ENCODE assay signal across 8 cellular contexts in the genomic region with DNA sequence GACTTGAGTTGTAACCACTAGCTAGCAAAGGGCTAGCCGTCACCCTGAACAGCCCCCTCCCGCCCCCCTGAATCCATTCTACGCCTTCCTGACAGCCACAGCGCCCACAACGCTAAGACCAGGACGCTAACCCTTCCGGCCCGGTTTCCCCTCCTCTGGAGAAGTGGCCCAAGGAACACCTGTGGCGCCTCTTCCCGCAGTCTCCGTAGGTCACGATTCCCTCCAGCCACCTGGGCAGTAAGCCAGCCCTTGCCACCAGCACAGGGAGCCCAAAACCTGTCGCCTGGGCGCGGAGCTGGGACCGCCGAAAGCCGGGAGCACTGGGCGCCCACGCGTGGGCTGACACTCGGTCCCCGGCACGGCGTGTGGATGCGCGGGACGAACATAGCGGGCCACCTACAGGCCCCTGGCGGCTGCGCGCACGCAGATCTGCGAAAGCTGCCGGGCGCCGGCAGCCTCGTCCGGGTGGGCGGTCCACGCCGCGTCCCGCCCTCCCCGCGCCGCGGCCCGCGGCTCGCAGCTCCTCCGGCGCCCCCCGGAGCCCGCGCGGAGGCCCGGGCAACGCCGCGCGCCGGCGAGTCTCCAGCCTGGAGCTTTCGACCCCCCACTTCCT. TPM values are rescaled to one million over a fixed set of nuclear protein-coding genes. Genes with fewer than 3 reads are reported as not detected.
DNase-seq lines count a peak whose midpoint lies in the region; ATAC-seq lines count a peak whose summit lies in the region.

No MANE protein-coding gene starts in this region.

- no peak overlapping the region for H2BK120ac ChIP-seq in mesendoderm (ENCODE audit: low read depth, low read length)

- H3K4me2 ChIP-seq in mesendoderm (ENCODE audit: low read length), result peak overlapping the region; percentile 38

- no peak overlapping the region for H2BK5ac ChIP-seq in mesendoderm (ENCODE audit: low read length)

- no peak overlapping the region for H2AK5ac ChIP-seq in mesendoderm (ENCODE audit: low read length)

- no peak overlapping the region for H3K27ac ChIP-seq in mesendoderm (ENCODE audit: low read depth, low read length)
- H3K27ac ChIP-seq in temporal lobe (ENCODE audit: low read depth, low read length), result peak overlapping the region; percentile 76

- peak; percentile 80 for DNase-seq in D341Med (ENCODE audit: low spot score)
- peak; percentile 36 for DNase-seq in effector CD4-positive, alpha-beta T cell
- DNase-seq in mesendoderm, result no peak
- no peak for DNase-seq in SKM-1 treated with dmso at 0.1 percent for 144 hours (lab: John Stamatoyannopoulos, UW; ENCODE audit: unreplicated experiment)

- H2BK15ac ChIP-seq in mesendoderm (replicated peaks; ENCODE audit: low read depth), result no peak overlapping the region

- no peaks in the 10 kb centered on the region for H3K27me3 ChIP-seq in mesendoderm (ENCODE audit: insufficient read depth, low read length, poor library complexity)

- H3K79me2 ChIP-seq in mesendoderm (ENCODE audit: control insufficient read depth, insufficient read depth, low read length), result no peaks in the 10 kb centered on the region

- H3K79me1 ChIP-seq in mesendoderm (ENCODE audit: low read length), result peaks cover 2% of the 10 kb centered on the region

- peaks cover 9% of the 10 kb centered on the region for H3K36me3 ChIP-seq in mesendoderm (ENCODE audit: control insufficient read depth, insufficient read depth, low read length)

- no CpG with 5 or more reads among the region's 65 CpGs for WGBS in mesendoderm (ENCODE audit: extremely low coverage, insufficient coverage, low lambda C conversion rate)

- H3K56ac ChIP-seq in mesendoderm (ENCODE audit: low read length), result peak overlapping the region; percentile 81

- no peak overlapping the region for H4K8ac ChIP-seq in mesendoderm (ENCODE audit: low read depth, low read length)

- H4K5ac ChIP-seq in mesendoderm (ENCODE audit: low read length), result no peak overlapping the region

- ATAC-seq in GM19455 (IDR thresholded peaks at IDR 0.05; ENCODE audit: unreplicated experiment) (peak; percentile 41), HG03460 (IDR thresholded peaks at IDR 0.05; ENCODE audit: unreplicated experiment) (peak; percentile 15)
- peak; percentile 3 for ATAC-seq in activated CD4-positive, CD25-positive, alpha-beta regulatory T cell treated with anti-CD3 and anti-CD28 coated beads, Interleukin-2, amount 50 U/mL, for 24 hours

- peak overlapping the region; percentile 58 for H3K9ac ChIP-seq in mesendoderm (ENCODE audit: low read length)

- peak overlapping the region; percentile 23 for H3K4me3 ChIP-seq in mesendoderm (ENCODE audit: low read length)

- peak overlapping the region; percentile 44 for H3K4ac ChIP-seq in mesendoderm (ENCODE audit: low read depth, low read length)

- H3K23ac ChIP-seq in mesendoderm (ENCODE audit: low read length), result peak overlapping the region; percentile 16

- H3K4me1 ChIP-seq in mesendoderm (ENCODE audit: control insufficient read depth, low read depth, low read length), result peaks cover 3% of the 10 kb centered on the region

- H3K18ac ChIP-seq in mesendoderm (ENCODE audit: low read length), result peak overlapping the region; percentile 46

RNA-seq across cellular contexts. Expression of gene IRF1, which starts 0.6 kb away (rescaled TPM):
- 4.5 TPM for polyA plus RNA-seq in mesendoderm (2013, experiment 1 of 2)
- polyA plus RNA-seq in mesendoderm (2013, experiment 2 of 2), result 4.1 TPM
- total RNA-seq in temporal lobe, result 0.74 TPM

RNA-seq across cellular contexts. Expression of gene IL5, which starts 53.3 kb away (rescaled TPM):
- not detected for polyA plus RNA-seq in mesendoderm (2013, experiment 1 of 2)
- polyA plus RNA-seq in mesendoderm (2013, experiment 2 of 2), result not detected
- not detected for total RNA-seq in temporal lobe

Comparison
In these comparisons a context has a peak if more than half of its experiments do, and no peak if none do; other contexts are left out.
1. DNase-seq: peak in D341Med (single experiment) and effector CD4-positive, alpha-beta T cell (single experiment); none in mesendoderm (single experiment) and SKM-1 treated with dmso at 0.1 percent for 144 hours (single experiment).
2. Peak in every context shown above with its lines, with median percentiles within 50 percentile points of each other: ATAC-seq.